In genomic region chr1:91736146-91736998, GRCh38 we compare ENCODE assay signal across 11 cellular contexts.
DNase-seq lines count a peak whose midpoint lies in the region; ATAC-seq and TF ChIP-seq lines count a peak whose summit lies in the region.
"Had no signal": no experiment of that assay in that cellular context is flagged by ENCODE, and none has a peak within 500 bp of the region (broad histone marks: within the 10 kb centered on the region; RNA-seq: fewer than 3 reads in every experiment).

No MANE protein-coding gene starts in this region.

- H3K4me3 ChIP-seq in BJ (ENCODE audit: low read depth, low read length) = no peak overlapping the region
- no peak overlapping the region for H3K4me3 ChIP-seq in astrocyte of the spinal cord (ENCODE audit: low read depth, low read length)
- no peak overlapping the region for H3K4me3 ChIP-seq in right cardiac atrium (ENCODE audit: low read length)
- H3K4me3 ChIP-seq: BLaER1 treated with 17β-estradiol and CSF1 and Interleukin-3, amounts not matched to agents 10 nM and 100 nM; GM12878 had no signal

- POLR2A ChIA-PET in BJ (lab: Charles Lee) = interaction anchor here (1.4 kb wide), 1 partner anchor 109 kb away, joined by 4 read pairs; no protein-coding TSS in a partner anchor

- H3K27ac Mint-ChIP-seq in glutamatergic neuron (ENCODE audit: unreplicated experiment) = no peak overlapping the region
- H3K27ac Mint-ChIP-seq in activated T-cell treated with anti-CD3 and anti-CD28 coated beads, Interleukin-2, amount 50 U/mL, for 24 hours = no peak overlapping the region

- peaks cover under 1% of the 10 kb centered on the region for H3K4me1 Mint-ChIP-seq in glutamatergic neuron (ENCODE audit: low read depth, unreplicated experiment)
- H3K4me1 Mint-ChIP-seq in activated T-cell treated with anti-CD3 and anti-CD28 coated beads, Interleukin-2, amount 50 U/mL, for 24 hours (ENCODE audit: low read depth) = peaks cover 51% of the 10 kb centered on the region

- DNase-seq in BJ (ENCODE audit: low read depth) = peak; percentile 61
- peak; percentile 46 for DNase-seq in astrocyte of the spinal cord (ENCODE audit: low read depth, low spot score)
- DNase-seq in right cardiac atrium = peak in 1 of 3 donors; percentile 75
- DNase-seq in renal cortical epithelial cell (ENCODE audit: low read depth) = peak; percentile 72
- no peak for DNase-seq in HT-29 (ENCODE audit: low spot score)
- no peak for DNase-seq in glutamatergic neuron
- no peak for DNase-seq in activated T-cell treated with anti-CD3 and anti-CD28 coated beads, Interleukin-2, amount 50 U/mL, for 24 hours
- no peak for DNase-seq in activated CD4-positive, alpha-beta T cell treated with anti-CD3 and anti-CD28 coated beads for 48 hours
- DNase-seq: NCI-H1694 treated with DMSO at 0.1 percent for 48 hours had no signal

- ATAC-seq in right cardiac atrium = peak; percentile 52 to 65
- ATAC-seq: GM12878 had no signal

- no peaks in the 10 kb centered on the region for H3K36me3 ChIP-seq in BJ (ENCODE audit: control insufficient read depth, insufficient read depth, low read length)

- TF ChIP-seq CTCF in BJ (IDR thresholded peaks at IDR 0.05; ENCODE audit: insufficient read depth, low read depth, low read length) (no peak), astrocyte of the spinal cord (IDR thresholded peaks at IDR 0.05; ENCODE audit: low read depth, low read length) (no peak), glutamatergic neuron (IDR thresholded peaks at IDR 0.05; ENCODE audit: partially characterized antibody, unreplicated experiment) (no peak)

- no peaks in the 10 kb centered on the region for H3K9me3 Mint-ChIP-seq in glutamatergic neuron (ENCODE audit: unreplicated experiment)
- peaks cover 5% of the 10 kb centered on the region for H3K9me3 Mint-ChIP-seq in activated T-cell treated with anti-CD3 and anti-CD28 coated beads, Interleukin-2, amount 50 U/mL, for 24 hours

- no peaks in the 10 kb centered on the region for H3K9me3 ChIP-seq in right cardiac atrium (ENCODE audit: control insufficient read depth, low read length)

- in situ Hi-C loops in astrocyte of the spinal cord (cut with HindIII; ENCODE audit: low sequenced_read_pairs) = no loop called here

- peak overlapping the region; percentile 68 for H3K27ac ChIP-seq in right cardiac atrium (ENCODE audit: low read length)
- H3K27ac ChIP-seq: BLaER1 treated with 17β-estradiol and CSF1 and Interleukin-3, amounts not matched to agents 10 nM and 100 nM had no signal

- CTCF ChIA-PET in BJ (lab: Yijun Ruan, JAX) = interaction anchor here (0.8 to 1.8 kb wide), 11 partner anchors 8 to 224 kb away, joined by 3 to 7 read pairs (median 3); no protein-coding TSS in a partner anchor

- H3K27me3 Mint-ChIP-seq in glutamatergic neuron (ENCODE audit: unreplicated experiment) = no peaks in the 10 kb centered on the region
- no peaks in the 10 kb centered on the region for H3K27me3 Mint-ChIP-seq in activated T-cell treated with anti-CD3 and anti-CD28 coated beads, Interleukin-2, amount 50 U/mL, for 24 hours

- peaks cover 10% of the 10 kb centered on the region for H3K4me1 ChIP-seq in right cardiac atrium (ENCODE audit: control insufficient read depth, insufficient read depth, low read length)

- 44% methylated on average over 13 of the region's 13 CpGs for WGBS in right cardiac atrium

- no peaks in the 10 kb centered on the region for H3K27me3 ChIP-seq in BJ (ENCODE audit: control insufficient read depth, insufficient read depth, low read length)
- no peaks in the 10 kb centered on the region for H3K27me3 ChIP-seq in right cardiac atrium (ENCODE audit: control insufficient read depth, insufficient read depth)

- intact Hi-C loops in right cardiac atrium (cut with DNase I) = no loop called here

- H3K36me3 Mint-ChIP-seq in glutamatergic neuron (ENCODE audit: unreplicated experiment) = peaks cover 4% of the 10 kb centered on the region
- H3K36me3 Mint-ChIP-seq in activated T-cell treated with anti-CD3 and anti-CD28 coated beads, Interleukin-2, amount 50 U/mL, for 24 hours (ENCODE audit: low read depth) = peaks cover 34% of the 10 kb centered on the region

- no peak overlapping the region for H3K4me3 Mint-ChIP-seq in glutamatergic neuron (ENCODE audit: unreplicated experiment)
- H3K4me3 Mint-ChIP-seq in activated T-cell treated with anti-CD3 and anti-CD28 coated beads, Interleukin-2, amount 50 U/mL, for 24 hours = no peak overlapping the region

Comparison
In these comparisons a context has a peak if more than half of its experiments do, and no peak if none do; other contexts are left out.
1. DNase-seq: peak in BJ (single experiment), astrocyte of the spinal cord (single experiment) and renal cortical epithelial cell (single experiment); none in HT-29 (single experiment), glutamatergic neuron (single experiment), activated T-cell treated with anti-CD3 and anti-CD28 coated beads, Interleukin-2, amount 50 U/mL, for 24 hours (single experiment) and activated CD4-positive, alpha-beta T cell treated with anti-CD3 and anti-CD28 coated beads for 48 hours (single experiment).